25 cellular contexts compared by ENCODE assay signal in the genomic region with DNA sequence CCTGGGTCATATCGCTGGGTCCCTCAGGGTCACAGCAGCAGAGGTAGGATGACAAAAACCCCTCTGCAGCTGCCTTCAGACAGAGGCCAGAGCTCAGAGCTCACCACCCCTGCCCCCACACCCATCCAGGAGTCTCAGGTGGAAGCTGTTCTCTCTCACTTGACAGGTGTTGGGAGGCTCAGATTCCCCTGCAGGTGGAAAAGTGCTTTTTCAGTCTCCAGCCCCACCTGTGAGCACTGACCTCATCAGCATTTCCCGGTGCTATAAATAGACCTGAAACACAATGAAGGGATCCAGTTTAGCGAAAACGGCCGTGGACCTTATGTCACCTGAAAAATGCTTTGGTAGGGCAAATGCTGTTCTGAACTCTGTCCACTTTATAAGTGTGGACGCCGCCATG.
DNase-seq lines count a peak whose midpoint lies in the region; ATAC-seq and TF ChIP-seq lines count a peak whose summit lies in the region.
"Had no signal": no experiment of that assay in that cellular context is flagged by ENCODE, and none has a peak within 500 bp of the region (broad histone marks: within the 10 kb centered on the region; RNA-seq: fewer than 3 reads in every experiment).

No MANE protein-coding gene starts in this region.

- H3K4me2 ChIP-seq in parathyroid adenoma (ENCODE audit: low read length): no peak overlapping the region
- H3K4me2 ChIP-seq: smooth muscle cell had no signal

- no peak overlapping the region for H3K4me3 ChIP-seq in parathyroid adenoma (ENCODE audit: low read depth, low read length)
- H3K4me3 ChIP-seq: coronary artery, prostate gland, smooth muscle cell, tibial artery had no signal

- no peak overlapping the region for H3K9ac ChIP-seq in parathyroid adenoma

- peaks cover 12% of the 10 kb centered on the region for H3K4me1 ChIP-seq in parathyroid adenoma
- H3K4me1 ChIP-seq: prostate gland had no signal

- H3K27ac ChIP-seq in parathyroid adenoma: peak overlapping the region; percentile 12
- H3K27ac ChIP-seq: brain microvascular endothelial cell, coronary artery, prostate gland, tibial artery had no signal

- no peaks in the 10 kb centered on the region for H3K79me2 ChIP-seq in parathyroid adenoma

- H3K9me3 ChIP-seq in parathyroid adenoma (ENCODE audit: control insufficient read depth, low read length): no peaks in the 10 kb centered on the region
- H3K9me3 ChIP-seq: prostate gland had no signal

- H3K27me3 ChIP-seq in parathyroid adenoma (ENCODE audit: control insufficient read depth, insufficient read depth, low read length): no peaks in the 10 kb centered on the region
- H3K27me3 ChIP-seq: brain microvascular endothelial cell had no signal

- peak; percentile 13 for DNase-seq in activated CD4-positive, CD25-positive, alpha-beta regulatory T cell treated with anti-CD3 and anti-CD28 coated beads, Interleukin-2, amount 50 U/mL, for 72 hours
- no peak for DNase-seq in activated CD4-positive, CD25-positive, alpha-beta regulatory T cell (lab: John Stamatoyannopoulos, UW)
- peak; percentile 17 for DNase-seq in NCI-H128 (lab: John Stamatoyannopoulos, UW; ENCODE audit: unreplicated experiment)
- DNase-seq in NCI-H774 (lab: John Stamatoyannopoulos, UW): peak; percentile 73
- no peak for DNase-seq in hepatic stellate cell (ENCODE audit: low spot score)
- no peak for DNase-seq in effector CD8-positive, alpha-beta T cell (lab: John Stamatoyannopoulos, UW)
- DNase-seq: ACHN; activated CD4-positive, alpha-beta T cell treated with anti-CD3 and anti-CD28 coated beads, Interleukin-2, amount 10 ng/mL, durations not matched to agents 24 days and 14 days; activated gamma-delta T cell; brain microvascular endothelial cell; CD4-positive, CD25-positive, alpha-beta regulatory T cell; HCEC 1CT; Kasumi-1; NCI-H1092; NCI-H510A; SHP77 treated with DMSO at 0.1 percent for 48 hours; stimulated activated CD4-positive, alpha-beta T cell treated with anti-CD3 and anti-CD28 coated beads, Interleukin-2, amount 100 ng/mL, for 48 hours; stimulated activated naive CD4-positive, alpha-beta T cell treated with Interleukin-2 at 50 U/mL for 16 hours; T-helper 1 cell had no signal

- no peak for ATAC-seq in GM19395 (IDR thresholded peaks at IDR 0.05; ENCODE audit: unreplicated experiment)

- no peak overlapping the region for H2AFZ ChIP-seq in parathyroid adenoma

- H3K36me3 ChIP-seq in parathyroid adenoma (ENCODE audit: control insufficient read depth, insufficient read depth, low read length): no peaks in the 10 kb centered on the region
- H3K36me3 ChIP-seq: brain microvascular endothelial cell, prostate gland, tibial artery had no signal

- TF ChIP-seq CTCF in parathyroid adenoma (IDR thresholded peaks at IDR 0.05): no peak

Comparison
In these comparisons a context has a peak if more than half of its experiments do, and no peak if none do; other contexts are left out.
1. DNase-seq: peak in activated CD4-positive, CD25-positive, alpha-beta regulatory T cell treated with anti-CD3 and anti-CD28 coated beads, Interleukin-2, amount 50 U/mL, for 72 hours (single experiment), NCI-H128 (single experiment) and NCI-H774 (single experiment); none in activated CD4-positive, CD25-positive, alpha-beta regulatory T cell (0 of 4), hepatic stellate cell (single experiment) and effector CD8-positive, alpha-beta T cell (single experiment).